In genomic region chr1:118322369-118322768, GRCh38 we compare ENCODE assay signal across 29 cellular contexts.
"Had no signal": no experiment of that assay in that cellular context is flagged by ENCODE, and none has a peak within 500 bp of the region (broad histone marks: within the 10 kb centered on the region; RNA-seq: fewer than 3 reads in every experiment).

No MANE protein-coding gene starts in this region.

- DNase-seq: activated CD4-positive, alpha-beta T cell treated with anti-CD3 and anti-CD28 coated beads for 36 hours; activated CD4-positive, alpha-beta T cell treated with anti-CD3 and anti-CD28 coated beads, Interleukin-2, amount 10 ng/mL, durations not matched to agents 7 days and 5 days; activated CD4-positive, alpha-beta T cell treated with anti-CD3 and anti-CD28 coated beads, Interleukin-2, amount 50 U/mL, for 48 hours; activated CD8-positive, alpha-beta T cell treated with anti-CD3 and anti-CD28 coated beads, Interleukin-2, amount 10 ng/mL, durations not matched to agents 7 days and 5 days; activated gamma-delta T cell; activated naive CD4-positive, alpha-beta T cell treated with Interleukin-2 at 50 U/mL for 16 hours; activated naive CD8-positive, alpha-beta T cell treated with anti-CD3 and anti-CD28 coated beads, Interleukin-2, amount 10 ng/mL, durations not matched to agents 7 days and 5 days; activated T-cell treated with anti-CD3 and anti-CD28 coated beads, Interleukin-2, amount 50 U/mL, for 24 hours; amygdala; Karpas-422; NCI-H1105 treated with DMSO at 0.1 percent for 48 hours; NCI-H1436; NCI-H1694; NCI-H1930; NCI-H2081 treated with DMSO at 0.1 percent for 48 hours; NCI-H2171; NCI-H510A; NCI-H526; NCI-H748 treated with DMSO at 0.1 percent for 48 hours; NK-92 treated with Interleukin-12 subunit alpha and Interleukin-12 subunit beta, amount 100 ng/mL, for 24 hours; PC-3; SIG-M5; T1000 had no signal

- H3K27ac ChIP-seq: ascending aorta, cardiac muscle cell, RWPE1 had no signal

- H3K27me3 ChIP-seq: ascending aorta, cardiac muscle cell had no signal

- ATAC-seq: activated CD4-positive, alpha-beta T cell treated with anti-CD3 and anti-CD28 coated beads for 36 hours; activated CD4-positive, CD25-positive, alpha-beta regulatory T cell treated with anti-CD3 and anti-CD28 coated beads, Interleukin-2, amount 50 U/mL, for 24 hours; activated CD8-positive, alpha-beta T cell treated with anti-CD3 and anti-CD28 coated beads, Interleukin-2, amount 10 ng/mL, durations not matched to agents 7 days and 5 days; PC-3; Right ventricle myocardium inferior; WTC11 had no signal

- H3K36me3 ChIP-seq: ascending aorta, cardiac muscle cell had no signal

- H3K4me3 ChIP-seq: ascending aorta, cardiac muscle cell had no signal

- H3K4me1 ChIP-seq: ascending aorta had no signal

- H3K9me3 ChIP-seq: ascending aorta had no signal
